Comparison of ENCODE assay signal across 8 cellular contexts in the genomic region with DNA sequence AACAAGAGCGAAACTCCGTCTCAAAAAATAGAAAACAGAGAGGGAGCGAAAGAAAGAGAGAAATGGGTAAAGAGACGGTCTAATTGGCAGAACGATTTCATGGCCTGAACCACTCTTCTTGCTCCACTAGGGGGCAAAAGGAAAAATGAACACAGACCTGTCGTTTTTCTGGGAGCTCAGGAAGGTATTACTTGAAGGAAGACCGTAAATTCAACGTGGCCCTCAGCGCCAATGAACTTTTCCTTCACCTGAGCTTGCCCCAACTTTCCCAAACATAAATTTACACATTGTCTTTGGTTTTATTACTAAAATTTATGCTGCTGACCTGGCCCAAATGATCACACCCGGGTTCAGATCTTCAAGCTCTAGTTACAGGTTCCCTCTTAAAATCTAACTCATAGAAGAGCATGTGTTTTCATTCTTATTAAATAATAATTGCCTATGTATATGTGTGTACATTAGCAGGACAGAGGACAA.
A peak's percentile ranks its signal among the peaks of the same experiment; 100 is the strongest.
DNase-seq lines count a peak whose midpoint lies in the region; ATAC-seq and TF ChIP-seq lines count a peak whose summit lies in the region.

No MANE protein-coding gene starts in this region.

- H3K27me3 Mint-ChIP-seq in Caco-2 (ENCODE audit: insufficient read depth, unreplicated experiment), result no peaks in the 10 kb centered on the region

- H3K4me1 ChIP-seq in Caco-2 (peaks cover 54% of the 10 kb centered on the region), HEK293 (ENCODE audit: control insufficient read depth, insufficient read depth, low read length) (peaks cover 25% of the 10 kb centered on the region), spleen (peaks cover 0 to 17% (median 1%) of the 10 kb centered on the region in 6 donors)

- H3K36me3 Mint-ChIP-seq in Caco-2 (ENCODE audit: insufficient read depth, unreplicated experiment), result peaks cover 21% of the 10 kb centered on the region

- H3K27ac ChIP-seq in HEK293 (ENCODE audit: extremely low read depth, low read depth, low read length) (no peak overlapping the region), spleen (no peak overlapping the region)

- H3K4me3 ChIP-seq in Caco-2 (ENCODE audit: low read depth, low read length), result no peak overlapping the region
- H3K4me3 ChIP-seq in HEK293 (ENCODE audit: low read depth, low read length), result no peak overlapping the region
- H3K4me3 ChIP-seq in spleen, result no peak overlapping the region

- H3K9me3 ChIP-seq in Caco-2 (no peaks in the 10 kb centered on the region), HEK293 (ENCODE audit: control insufficient read depth, insufficient read depth, low read depth, low read length) (no peaks in the 10 kb centered on the region), spleen (no peaks in the 10 kb centered on the region)

- intact Hi-C loops in Caco-2 (cut with micrococcal nuclease; ENCODE audit: unreplicated experiment) (loop anchor here (1.0 to 5.0 kb wide), 10 partner anchors 34 to 382 kb away; no protein-coding TSS in a partner anchor), spleen (cut with DNase I; ENCODE audit: low total_unique reads) (loop anchor here (5.0 kb wide), 1 partner anchor 266 kb away; no protein-coding TSS in a partner anchor)

- H3K4me1 Mint-ChIP-seq in Caco-2 (ENCODE audit: low read depth, unreplicated experiment), result peaks cover 76% of the 10 kb centered on the region

- TF ChIP-seq CTCF in Caco-2 (IDR thresholded peaks at IDR 0.05; ENCODE audit: insufficient read depth in 1 of 2, low read depth in 1 of 2, low read length in 1 of 2, severe bottlenecking in 1 of 2, unreplicated experiment in 1 of 2), result peak; percentile 90 to 97
- TF ChIP-seq CTCF in HEK293 (tag by site-specific recombination; IDR thresholded peaks at IDR 0.05), result 0 out of 2 replicates have a peak, but pooled peaks have one; percentile 16
- TF ChIP-seq CTCF in spleen (IDR thresholded peaks at IDR 0.05 in 8 of 11, conservative IDR thresholded peaks at IDR 0.05 in 3 of 11), result peak; percentile 45 to 78 (median 66)

- WGBS in spleen, 5 donors, result 41 to 59% (median 50%) methylated on average over 10 of the region's 10 CpGs

- peak; percentile 80 to 81 for DNase-seq in Caco-2
- peak; percentile 55 for DNase-seq in SK-N-DZ (ENCODE audit: low spot score)
- peak; percentile 32 for DNase-seq in glomerular visceral epithelial cell (ENCODE audit: extremely low spot score)
- no peak for DNase-seq in spleen
- no peak for DNase-seq in activated CD8-positive, alpha-beta memory T cell treated with anti-CD3 and anti-CD28 coated beads, Interleukin-2, amount 50 U/mL, for 48 hours

- ATAC-seq in GM19455 (IDR thresholded peaks at IDR 0.05; ENCODE audit: unreplicated experiment), result no peak
- ATAC-seq in HG03378 (IDR thresholded peaks at IDR 0.05; ENCODE audit: unreplicated experiment), result no peak

- TF ChIP-seq POLR2A in spleen (IDR thresholded peaks at IDR 0.05), result no peak

- H3K4me3 Mint-ChIP-seq in Caco-2 (ENCODE audit: unreplicated experiment), result peak overlapping the region; percentile 61

- CTCF ChIA-PET in Caco-2 (lab: Charles Lee) (interaction anchor here (0.5 to 2.5 kb wide), 46 partner anchors 10 to 1731 kb away, joined by 3 to 47 read pairs (median 4); partner anchors contain the start of genes ATP9A and ZFP64), HEK293 (lab: Yijun Ruan, JAX) (interaction anchor here (0.6 to 2.2 kb wide), 25 partner anchors 10 to 541 kb away, joined by 3 to 8 read pairs (median 3); no protein-coding TSS in a partner anchor)

- peak overlapping the region; percentile 83 for H3K27ac Mint-ChIP-seq in Caco-2 (ENCODE audit: unreplicated experiment)

- H3K27me3 ChIP-seq in Caco-2 (replicated peaks; ENCODE audit: control insufficient read depth, insufficient read depth, low read length) (no peaks in the 10 kb centered on the region), spleen (replicated peaks in 1 of 7) (no peaks in the 10 kb centered on the region)

- POLR2A ChIA-PET in Caco-2 (lab: Charles Lee) (interaction anchor here (0.5 to 1.1 kb wide), 10 partner anchors 12 to 315 kb away, joined by 3 to 6 read pairs (median 4); no protein-coding TSS in a partner anchor), HEK293 (lab: Yijun Ruan, JAX) (interaction anchor here (0.5 kb wide), 1 partner anchor 70 kb away, joined by 5 read pairs; no protein-coding TSS in a partner anchor)

- no peaks in the 10 kb centered on the region for H3K9me3 Mint-ChIP-seq in Caco-2 (ENCODE audit: unreplicated experiment)

- H3K36me3 ChIP-seq in Caco-2 (ENCODE audit: control insufficient read depth, insufficient read depth, low read length) (no peaks in the 10 kb centered on the region), HEK293 (ENCODE audit: control insufficient read depth in 2 of 2, insufficient read depth in 1 of 2, low read length in 2 of 2) (no peaks in the 10 kb centered on the region), spleen (no peaks in the 10 kb centered on the region)

- BruUV-seq in Caco-2 (replicated peaks; lab: Mats Ljungman, UMichigan), result TSS peak; percentile 42

TF ChIP-seq in HEK293, 187 proteins besides CTCF, POLR2A, EP300 and RAD21 (continues in another document):
- TF ChIP-seq ZNF555 (tag by site-specific recombination; conservative IDR thresholded peaks at IDR 0.05) (no peak), ZNF311 (tag by site-specific recombination; IDR thresholded peaks at IDR 0.05; ENCODE audit: borderline replicate concordance) (no peak), ZFP41 (tag by site-specific recombination; IDR thresholded peaks at IDR 0.05; ENCODE audit: borderline replicate concordance) (no peak), ZNF112 (tag by site-specific recombination; IDR thresholded peaks at IDR 0.05) (no peak), ZNF707 (tag by site-specific recombination; IDR thresholded peaks at IDR 0.05) (no peak), ZIC2 (tag by site-specific recombination; IDR thresholded peaks at IDR 0.05) (no peak), ZNF24 (tag by site-specific recombination; IDR thresholded peaks at IDR 0.05) (no peak), IKZF3 (tag by site-specific recombination; IDR thresholded peaks at IDR 0.05) (peak; percentile 12; the same call in 1 of the 2 replicates), PRDM1 (tag by site-specific recombination; IDR thresholded peaks at IDR 0.05) (peak; percentile 57), ZNF596 (tag by site-specific recombination; IDR thresholded peaks at IDR 0.05) (0 out of 2 replicates have a peak, but pooled peaks have one; percentile 19), ZBTB17 (tag by site-specific recombination; IDR thresholded peaks at IDR 0.05) (no peak), ZNF221 (tag by site-specific recombination; IDR thresholded peaks at IDR 0.05; ENCODE audit: borderline replicate concordance) (no peak), ZEB2 (tag by site-specific recombination; IDR thresholded peaks at IDR 0.05) (no peak), ZNF654 (tag by site-specific recombination; IDR thresholded peaks at IDR 0.05; ENCODE audit: low read depth) (peak; percentile 31)
- TF ChIP-seq, protein P1, sequence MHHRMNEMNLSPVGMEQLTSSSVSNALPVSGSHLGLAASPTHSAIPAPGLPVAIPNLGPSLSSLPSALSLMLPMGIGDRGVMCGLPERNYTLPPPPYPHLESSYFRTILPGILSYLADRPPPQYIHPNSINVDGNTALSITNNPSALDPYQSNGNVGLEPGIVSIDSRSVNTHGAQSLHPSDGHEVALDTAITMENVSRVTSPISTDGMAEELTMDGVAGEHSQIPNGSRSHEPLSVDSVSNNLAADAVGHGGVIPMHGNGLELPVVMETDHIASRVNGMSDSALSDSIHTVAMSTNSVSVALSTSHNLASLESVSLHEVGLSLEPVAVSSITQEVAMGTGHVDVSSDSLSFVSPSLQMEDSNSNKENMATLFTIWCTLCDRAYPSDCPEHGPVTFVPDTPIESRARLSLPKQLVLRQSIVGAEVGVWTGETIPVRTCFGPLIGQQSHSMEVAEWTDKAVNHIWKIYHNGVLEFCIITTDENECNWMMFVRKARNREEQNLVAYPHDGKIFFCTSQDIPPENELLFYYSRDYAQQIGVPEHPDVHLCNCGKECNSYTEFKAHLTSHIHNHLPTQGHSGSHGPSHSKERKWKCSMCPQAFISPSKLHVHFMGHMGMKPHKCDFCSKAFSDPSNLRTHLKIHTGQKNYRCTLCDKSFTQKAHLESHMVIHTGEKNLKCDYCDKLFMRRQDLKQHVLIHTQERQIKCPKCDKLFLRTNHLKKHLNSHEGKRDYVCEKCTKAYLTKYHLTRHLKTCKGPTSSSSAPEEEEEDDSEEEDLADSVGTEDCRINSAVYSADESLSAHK (tag by site-specific recombination; IDR thresholded peaks at IDR 0.05), result no peak
- TF ChIP-seq, protein P2, sequence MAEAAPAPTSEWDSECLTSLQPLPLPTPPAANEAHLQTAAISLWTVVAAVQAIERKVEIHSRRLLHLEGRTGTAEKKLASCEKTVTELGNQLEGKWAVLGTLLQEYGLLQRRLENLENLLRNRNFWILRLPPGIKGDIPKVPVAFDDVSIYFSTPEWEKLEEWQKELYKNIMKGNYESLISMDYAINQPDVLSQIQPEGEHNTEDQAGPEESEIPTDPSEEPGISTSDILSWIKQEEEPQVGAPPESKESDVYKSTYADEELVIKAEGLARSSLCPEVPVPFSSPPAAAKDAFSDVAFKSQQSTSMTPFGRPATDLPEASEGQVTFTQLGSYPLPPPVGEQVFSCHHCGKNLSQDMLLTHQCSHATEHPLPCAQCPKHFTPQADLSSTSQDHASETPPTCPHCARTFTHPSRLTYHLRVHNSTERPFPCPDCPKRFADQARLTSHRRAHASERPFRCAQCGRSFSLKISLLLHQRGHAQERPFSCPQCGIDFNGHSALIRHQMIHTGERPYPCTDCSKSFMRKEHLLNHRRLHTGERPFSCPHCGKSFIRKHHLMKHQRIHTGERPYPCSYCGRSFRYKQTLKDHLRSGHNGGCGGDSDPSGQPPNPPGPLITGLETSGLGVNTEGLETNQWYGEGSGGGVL (tag by site-specific recombination; IDR thresholded peaks at IDR 0.05), result no peak

Comparison
In these comparisons a context has a peak if more than half of its experiments do, and no peak if none do; other contexts are left out.
1. DNase-seq: peak in Caco-2 (2 of 2), SK-N-DZ (single experiment) and glomerular visceral epithelial cell (single experiment); none in spleen (single experiment) and activated CD8-positive, alpha-beta memory T cell treated with anti-CD3 and anti-CD28 coated beads, Interleukin-2, amount 50 U/mL, for 48 hours (single experiment).
2. CTCF ChIP-seq: peak in every context shown above with its lines; median percentile 94 in Caco-2; 66 in spleen; 16 in HEK293.